15 cellular contexts compared by ENCODE assay signal in genomic region chrX:54492340-54492739, GRCh38. TPM values are rescaled to one million over a fixed set of nuclear protein-coding genes. Genes with fewer than 3 reads are reported as not detected.
DNase-seq lines count a peak whose midpoint lies in the region; ATAC-seq and TF ChIP-seq lines count a peak whose summit lies in the region.
"Had no signal": no experiment of that assay in that cellular context is flagged by ENCODE, and none has a peak within 500 bp of the region (broad histone marks: within the 10 kb centered on the region; RNA-seq: fewer than 3 reads in every experiment).

No MANE protein-coding gene starts in this region.

- no peaks in the 10 kb centered on the region for H3K27me3 ChIP-seq in right atrium auricular region
- H3K27me3 ChIP-seq in ascending aorta, result no peaks in the 10 kb centered on the region
- no peaks in the 10 kb centered on the region for H3K27me3 ChIP-seq in MM.1S (replicated peaks; ENCODE audit: insufficient read depth, low read length)

- H3K4me2 ChIP-seq in MM.1S (ENCODE audit: low read depth, low read length), result no peak overlapping the region

- H3K4me3 ChIP-seq in right atrium auricular region (no peak overlapping the region), ascending aorta (no peak overlapping the region), MM.1S (ENCODE audit: low read length) (no peak overlapping the region)
- H3K4me3 ChIP-seq: HAP-1, upper lobe of left lung had no signal

- no peak overlapping the region for H3K27ac ChIP-seq in right atrium auricular region
- H3K27ac ChIP-seq in ascending aorta, result peak overlapping the region; percentile 1 to 53
- no peak overlapping the region for H3K27ac ChIP-seq in MM.1S (ENCODE audit: low read length)
- H3K27ac ChIP-seq: upper lobe of left lung had no signal

- H3K9me3 ChIP-seq in right atrium auricular region (peaks cover 0 to 4% of the 10 kb centered on the region in 2 donors), ascending aorta (no peaks in the 10 kb centered on the region), MM.1S (replicated peaks; ENCODE audit: insufficient read depth, low read length) (no peaks in the 10 kb centered on the region)
- H3K9me3 ChIP-seq: upper lobe of left lung had no signal

- TF ChIP-seq CTCF in right atrium auricular region (IDR thresholded peaks at IDR 0.05) (no peak), ascending aorta (IDR thresholded peaks at IDR 0.05) (no peak), MM.1S (IDR thresholded peaks at IDR 0.05; ENCODE audit: low read length) (no peak)

- H4K20me1 ChIP-seq in MM.1S (ENCODE audit: insufficient read depth, low read length), result no peaks in the 10 kb centered on the region

- H3K36me3 ChIP-seq in right atrium auricular region (no peaks in the 10 kb centered on the region), ascending aorta (no peaks in the 10 kb centered on the region), MM.1S (replicated peaks; ENCODE audit: insufficient read depth, low read length) (no peaks in the 10 kb centered on the region)
- H3K36me3 ChIP-seq: HAP-1, upper lobe of left lung had no signal

- H3K4me1 ChIP-seq in right atrium auricular region (peaks cover 0 to 13% of the 10 kb centered on the region in 2 donors), ascending aorta (peaks cover 0 to 3% of the 10 kb centered on the region in 2 donors), MM.1S (ENCODE audit: low read length) (no peaks in the 10 kb centered on the region)

- no peak overlapping the region for H3K9ac ChIP-seq in MM.1S (ENCODE audit: low read length)

- no peaks in the 10 kb centered on the region for H3K9me2 ChIP-seq in MM.1S (replicated peaks; ENCODE audit: insufficient read depth, low read length)

- H2AFZ ChIP-seq in MM.1S (ENCODE audit: low read length), result no peak overlapping the region

- DNase-seq in left ventricle myocardium superior, result peak; percentile 45
- no peak for DNase-seq in right atrium auricular region (ENCODE audit: low spot score)
- DNase-seq in ascending aorta (ENCODE audit: low spot score in 2 of 2), result peak in 1 of 2 donors; percentile 74
- DNase-seq in iris pigment epithelial cell (ENCODE audit: low read depth), result peak; percentile 74
- no peak for DNase-seq in activated naive CD4-positive, alpha-beta T cell treated with Interleukin-2 at 50 U/mL for 16 hours
- no peak for DNase-seq in stimulated activated CD4-positive, alpha-beta T cell treated with anti-CD3 and anti-CD28 coated beads, Interleukin-4, amount 100 ng/mL, for 24 hours
- DNase-seq in MM.1S, result no peak
- DNase-seq: activated CD8-positive, alpha-beta memory T cell treated with anti-CD3 and anti-CD28 coated beads for 24 hours; activated naive CD8-positive, alpha-beta T cell treated with anti-CD3 and anti-CD28 coated beads, Interleukin-2, amount 50 U/mL, for 24 hours; NCI-H69; T-helper 1 cell; upper lobe of left lung had no signal

- H3F3A ChIP-seq in MM.1S (ENCODE audit: insufficient read depth, low read length), result no peaks in the 10 kb centered on the region

- intact Hi-C loops in left ventricle myocardium superior (cut with micrococcal nuclease) (no loop called here), ascending aorta (cut with DNase I) (no loop called here)

- ATAC-seq in left ventricle myocardium superior, result no peak
- no peak for ATAC-seq in GM19452 (IDR thresholded peaks at IDR 0.05; ENCODE audit: unreplicated experiment)
- ATAC-seq: activated naive CD8-positive, alpha-beta T cell treated with anti-CD3 and anti-CD28 coated beads, Interleukin-2, amount 50 U/mL, for 24 hours; left lobe of liver had no signal

- no peaks in the 10 kb centered on the region for H3K79me2 ChIP-seq in MM.1S (ENCODE audit: low read length)

RNA-seq across cellular contexts. Expression of gene FGD1, which starts 3.7 kb away (rescaled TPM):
- 6.3 TPM for total RNA-seq in left ventricle myocardium superior
- total RNA-seq in right atrium auricular region, result 1 to 10 TPM; 5.7 to 6.6 TPM
- total RNA-seq in ascending aorta, result 16.5 TPM

RNA-seq across cellular contexts. Expression of gene GNL3L, which starts 37.7 kb away (rescaled TPM):
- total RNA-seq in left ventricle myocardium superior (19.9 TPM), right atrium auricular region (10 to 100 TPM; 24.6 to 35.5 TPM), ascending aorta (15.4 TPM)

RNA-seq across cellular contexts. Expression of gene TSR2, which starts 52.1 kb away (rescaled TPM):
- total RNA-seq in left ventricle myocardium superior (39.7 TPM), right atrium auricular region (10 to 100 TPM; 16.9 to 18.8 TPM), ascending aorta (14.0 TPM)

Comparison
In these comparisons a context has a peak if more than half of its experiments do, and no peak if none do; other contexts are left out.
1. DNase-seq: peak in left ventricle myocardium superior (single experiment) and iris pigment epithelial cell (single experiment); none in right atrium auricular region (single experiment), activated naive CD4-positive, alpha-beta T cell treated with Interleukin-2 at 50 U/mL for 16 hours (single experiment), stimulated activated CD4-positive, alpha-beta T cell treated with anti-CD3 and anti-CD28 coated beads, Interleukin-4, amount 100 ng/mL, for 24 hours (single experiment) and MM.1S (single experiment).
2. H3K27ac ChIP-seq: peak in ascending aorta (2 of 2); none in right atrium auricular region (0 of 2) and MM.1S (single experiment).